1 cellular context compared by ENCODE assay signal in genomic region chr17:81993726-81994592, GRCh38.
TF ChIP-seq lines count a peak whose summit lies in the region.

No MANE protein-coding gene starts in this region.

TF ChIP-seq in IMR-90, 13 proteins besides CTCF, POLR2A, EP300 and RAD21:
- TF ChIP-seq, protein P1, sequence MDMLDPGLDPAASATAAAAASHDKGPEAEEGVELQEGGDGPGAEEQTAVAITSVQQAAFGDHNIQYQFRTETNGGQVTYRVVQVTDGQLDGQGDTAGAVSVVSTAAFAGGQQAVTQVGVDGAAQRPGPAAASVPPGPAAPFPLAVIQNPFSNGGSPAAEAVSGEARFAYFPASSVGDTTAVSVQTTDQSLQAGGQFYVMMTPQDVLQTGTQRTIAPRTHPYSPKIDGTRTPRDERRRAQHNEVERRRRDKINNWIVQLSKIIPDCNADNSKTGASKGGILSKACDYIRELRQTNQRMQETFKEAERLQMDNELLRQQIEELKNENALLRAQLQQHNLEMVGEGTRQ (IDR thresholded peaks at IDR 0.05; ENCODE audit: low read depth, low read length), result no peak
- TF ChIP-seq NFE2L2 (IDR thresholded peaks at IDR 0.05; ENCODE audit: low read depth, low read length), result no peak
- TF ChIP-seq MAZ (IDR thresholded peaks at IDR 0.05; ENCODE audit: borderline replicate concordance, low read depth, low read length), result no peak
- TF ChIP-seq RFX5 (IDR thresholded peaks at IDR 0.05; ENCODE audit: low read depth, low read length), result no peak
- TF ChIP-seq BHLHE40 (IDR thresholded peaks at IDR 0.05; ENCODE audit: low read depth, low read length), result no peak
- TF ChIP-seq MAFK (IDR thresholded peaks at IDR 0.05; ENCODE audit: low read depth, low read length), result no peak
- no peak for TF ChIP-seq FOS (IDR thresholded peaks at IDR 0.05; ENCODE audit: low read depth, low read length)
- no peak for TF ChIP-seq RCOR1 (IDR thresholded peaks at IDR 0.05; ENCODE audit: insufficient replicate concordance, low read length)
- no peak for TF ChIP-seq CHD1 (IDR thresholded peaks at IDR 0.05; ENCODE audit: low read depth, low read length)
- no peak for TF ChIP-seq MXI1 (IDR thresholded peaks at IDR 0.05; ENCODE audit: borderline replicate concordance, low read depth, low read length)
- no peak for TF ChIP-seq SMC3 (IDR thresholded peaks at IDR 0.05; ENCODE audit: low read depth, low read length)
- TF ChIP-seq, protein P2, sequence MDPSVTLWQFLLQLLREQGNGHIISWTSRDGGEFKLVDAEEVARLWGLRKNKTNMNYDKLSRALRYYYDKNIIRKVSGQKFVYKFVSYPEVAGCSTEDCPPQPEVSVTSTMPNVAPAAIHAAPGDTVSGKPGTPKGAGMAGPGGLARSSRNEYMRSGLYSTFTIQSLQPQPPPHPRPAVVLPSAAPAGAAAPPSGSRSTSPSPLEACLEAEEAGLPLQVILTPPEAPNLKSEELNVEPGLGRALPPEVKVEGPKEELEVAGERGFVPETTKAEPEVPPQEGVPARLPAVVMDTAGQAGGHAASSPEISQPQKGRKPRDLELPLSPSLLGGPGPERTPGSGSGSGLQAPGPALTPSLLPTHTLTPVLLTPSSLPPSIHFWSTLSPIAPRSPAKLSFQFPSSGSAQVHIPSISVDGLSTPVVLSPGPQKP (IDR thresholded peaks at IDR 0.05; ENCODE audit: borderline replicate concordance, low read depth, low read length), result no peak
- no peak for TF ChIP-seq CEBPB (IDR thresholded peaks at IDR 0.05; ENCODE audit: low read depth, low read length)
